In the genomic region with DNA sequence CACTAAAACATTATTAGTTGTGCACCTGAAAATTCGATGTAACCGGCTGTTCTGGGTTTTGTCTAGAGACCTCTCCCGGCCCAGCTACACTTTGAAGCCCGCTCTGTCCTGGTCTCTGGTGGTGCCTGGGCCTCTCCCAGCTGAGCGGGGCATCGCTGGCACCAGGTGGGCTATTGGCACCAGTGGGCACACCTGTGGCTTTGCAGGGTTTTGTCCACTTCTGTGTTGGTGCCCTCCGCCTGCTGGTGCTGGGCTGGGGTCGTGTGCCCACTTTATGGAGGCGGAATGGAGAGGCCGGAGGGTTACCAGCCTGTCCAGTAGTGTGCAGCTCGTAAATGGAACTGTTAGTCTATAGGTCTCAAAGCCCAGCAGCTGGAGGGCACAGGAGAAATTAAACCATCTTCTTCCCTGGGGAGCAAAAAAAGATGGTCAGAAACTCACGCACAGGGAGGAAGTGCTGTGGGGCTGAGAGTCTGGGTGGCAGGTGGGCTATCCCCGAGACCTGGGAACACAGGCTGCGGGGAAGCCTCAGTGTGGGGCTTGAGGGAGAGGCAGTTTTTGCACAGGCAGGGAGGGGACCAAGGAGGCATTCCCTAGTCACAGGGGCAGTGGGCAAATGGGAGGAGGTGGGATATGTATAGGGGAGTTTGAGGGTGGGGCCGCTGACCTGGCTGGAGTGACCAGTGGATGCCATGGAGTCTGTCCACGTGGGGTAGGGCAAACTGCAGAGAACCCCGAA, we compare ENCODE assay signal across 12 cellular contexts. TPM values are rescaled to one million over a fixed set of nuclear protein-coding genes. Genes with fewer than 3 reads are reported as not detected.
DNase-seq lines count a peak whose midpoint lies in the region; ATAC-seq, FAIRE-seq and TF ChIP-seq lines count a peak whose summit lies in the region.
"Had no signal": no experiment of that assay in that cellular context is flagged by ENCODE, and none has a peak within 500 bp of the region (broad histone marks: within the 10 kb centered on the region; RNA-seq: fewer than 3 reads in every experiment).

No MANE protein-coding gene starts in this region.

- peak overlapping the region; percentile 65 for H3K14ac ChIP-seq in trophoblast cell (ENCODE audit: low read length)

- H3K36me3 ChIP-seq in BLaER1 treated with 17β-estradiol and CSF1 and Interleukin-3, amounts not matched to agents 10 nM and 100 nM = no peaks in the 10 kb centered on the region
- H3K36me3 ChIP-seq in RWPE2 (ENCODE audit: low read depth) (peaks cover 12% of the 10 kb centered on the region), trophoblast cell (ENCODE audit: control insufficient read depth in 1 of 2, insufficient read depth in 2 of 2, low read length in 2 of 2) (peaks cover 9 to 13% of the 10 kb centered on the region in 2 experiments)

- H4K12ac ChIP-seq in trophoblast cell (ENCODE audit: low read depth, low read length) = no peak overlapping the region

- peaks cover 34% of the 10 kb centered on the region for H3K79me1 ChIP-seq in trophoblast cell (ENCODE audit: low read length)

- H3K4me3 Mint-ChIP-seq in stimulated activated memory B cell treated with anti-CD40 and anti-IgM and Interleukin-4, amounts not matched to agents 10 μg/mL and 1 μg/mL and 100 μg/mL, for 72 hours = no peak overlapping the region
- H3K4me3 Mint-ChIP-seq: activated naive CD8-positive, alpha-beta T cell treated with anti-CD3 and anti-CD28 coated beads for 36 hours; CD14-positive monocyte had no signal

- peaks cover 7% of the 10 kb centered on the region for H3K4me1 Mint-ChIP-seq in stimulated activated memory B cell treated with anti-CD40 and anti-IgM and Interleukin-4, amounts not matched to agents 10 μg/mL and 1 μg/mL and 100 μg/mL, for 72 hours
- H3K4me1 Mint-ChIP-seq: activated naive CD8-positive, alpha-beta T cell treated with anti-CD3 and anti-CD28 coated beads for 36 hours had no signal

- no peak overlapping the region for H3K23ac ChIP-seq in trophoblast cell (ENCODE audit: low read length)

- peak overlapping the region; percentile 84 for H4K91ac ChIP-seq in trophoblast cell (ENCODE audit: low read depth, low read length)

- peaks cover 36% of the 10 kb centered on the region for H3K27me3 Mint-ChIP-seq in stimulated activated memory B cell treated with anti-CD40 and anti-IgM and Interleukin-4, amounts not matched to agents 10 μg/mL and 1 μg/mL and 100 μg/mL, for 72 hours

- no peak overlapping the region for H3K4me3 ChIP-seq in BLaER1 treated with 17β-estradiol and CSF1 and Interleukin-3, amounts not matched to agents 10 nM and 100 nM
- H3K4me3 ChIP-seq in RWPE2 (ENCODE audit: severe bottlenecking) (no peak overlapping the region), fibroblast of the aortic adventitia (ENCODE audit: low read depth, low read length) (peak overlapping the region; percentile 44), trophoblast cell (ENCODE audit: low read depth, low read length) (no peak overlapping the region)

- H2AFZ ChIP-seq in trophoblast cell (ENCODE audit: insufficient read depth, low read length, poor library complexity) = peak overlapping the region; percentile 4

- peaks cover 25 to 48% (median 40%) of the 10 kb centered on the region in 10 experiments for H3K4me1 ChIP-seq in BLaER1 treated with 17β-estradiol and CSF1 and Interleukin-3, amounts not matched to agents 10 nM and 100 nM
- H3K4me1 ChIP-seq in RWPE2 (ENCODE audit: insufficient read depth, poor library complexity, severe bottlenecking) (peaks cover 55% of the 10 kb centered on the region), trophoblast cell (ENCODE audit: control insufficient read depth in 1 of 2, insufficient read depth in 2 of 2, low read length in 2 of 2) (peaks cover 58 to 65% of the 10 kb centered on the region in 2 experiments)

- H2BK120ac ChIP-seq in trophoblast cell (ENCODE audit: insufficient read depth, low read length, poor library complexity) = peak overlapping the region; percentile 85

- peak overlapping the region; percentile 66 for H2AK5ac ChIP-seq in trophoblast cell (ENCODE audit: low read length)

- FAIRE-seq in frontal cortex (lab: Jason Lieb, UNC) = no peak

- H3K4ac ChIP-seq in trophoblast cell (ENCODE audit: low read depth, low read length) = peak overlapping the region; percentile 71

- H3K79me2 ChIP-seq in trophoblast cell (ENCODE audit: control insufficient read depth, insufficient read depth, low read length, poor library complexity) = peaks cover 21% of the 10 kb centered on the region

- H3K9me3 Mint-ChIP-seq in stimulated activated memory B cell treated with anti-CD40 and anti-IgM and Interleukin-4, amounts not matched to agents 10 μg/mL and 1 μg/mL and 100 μg/mL, for 72 hours = no peaks in the 10 kb centered on the region

- peak overlapping the region; percentile 70 for H3K18ac ChIP-seq in trophoblast cell (ENCODE audit: low read length)

- H3K27ac Mint-ChIP-seq in stimulated activated memory B cell treated with anti-CD40 and anti-IgM and Interleukin-4, amounts not matched to agents 10 μg/mL and 1 μg/mL and 100 μg/mL, for 72 hours = no peak overlapping the region
- H3K27ac Mint-ChIP-seq: activated naive CD8-positive, alpha-beta T cell treated with anti-CD3 and anti-CD28 coated beads for 36 hours had no signal

- H3K9ac ChIP-seq in BLaER1 treated with 17β-estradiol and CSF1 and Interleukin-3, amounts not matched to agents 10 nM and 100 nM = no peak overlapping the region
- H3K9ac ChIP-seq in trophoblast cell (ENCODE audit: low read length) = no peak overlapping the region

- peak overlapping the region; percentile 75 for H2BK12ac ChIP-seq in trophoblast cell (ENCODE audit: low read length)

- no peaks in the 10 kb centered on the region for H3K27me3 ChIP-seq in BLaER1 treated with 17β-estradiol and CSF1 and Interleukin-3, amounts not matched to agents 10 nM and 100 nM
- H3K27me3 ChIP-seq in RWPE2 (ENCODE audit: insufficient read depth, poor library complexity, severe bottlenecking) = no peaks in the 10 kb centered on the region
- no peaks in the 10 kb centered on the region for H3K27me3 ChIP-seq in trophoblast cell (ENCODE audit: insufficient read depth, low read length)

- TF ChIP-seq CTCF in RWPE2 (IDR thresholded peaks at IDR 0.05; ENCODE audit: poor library complexity, severe bottlenecking) (no peak), fibroblast of the aortic adventitia (IDR thresholded peaks at IDR 0.05; ENCODE audit: insufficient read depth, low read length) (no peak)

- peak overlapping the region; percentile 52 for H4K8ac ChIP-seq in trophoblast cell (ENCODE audit: low read depth, low read length)

- H4K20me1 ChIP-seq in BLaER1 treated with 17β-estradiol and CSF1 and Interleukin-3, amounts not matched to agents 10 nM and 100 nM = peaks cover 0 to 2% (median 0%) of the 10 kb centered on the region in 11 experiments; a peak in 1 of 22 replicates

- no CpG with 5 or more reads among the region's 17 CpGs for WGBS in trophoblast cell (ENCODE audit: extremely low coverage, insufficient coverage, insufficient read length)

- peaks cover 6 to 9% (median 7%) of the 10 kb centered on the region in 11 experiments; a peak in 18 of 22 replicates for H3K9me3 ChIP-seq in BLaER1 treated with 17β-estradiol and CSF1 and Interleukin-3, amounts not matched to agents 10 nM and 100 nM (replicated peaks in 1 of 11)
- H3K9me3 ChIP-seq in RWPE2 (ENCODE audit: severe bottlenecking) (no peaks in the 10 kb centered on the region), trophoblast cell (ENCODE audit: insufficient read depth, low read depth, low read length) (no peaks in the 10 kb centered on the region)

- ATAC-seq in RWPE2 (ENCODE audit: low read depth) = no peak
- no peak for ATAC-seq in HG02884 (IDR thresholded peaks at IDR 0.05; ENCODE audit: unreplicated experiment)
- no peak for ATAC-seq in stimulated activated memory B cell treated with anti-CD40 and anti-IgM and Interleukin-4, amounts not matched to agents 10 μg/mL and 1 μg/mL and 100 μg/mL, for 72 hours
- ATAC-seq in GM21723 (IDR thresholded peaks at IDR 0.05; ENCODE audit: unreplicated experiment) = no peak

- H3K4me2 ChIP-seq in BLaER1 treated with 17β-estradiol and CSF1 and Interleukin-3, amounts not matched to agents 10 nM and 100 nM = peak overlapping the region in 9 of 11 experiments; percentile 69 to 92 (median 82); a peak in 18 of 22 replicates
- peak overlapping the region; percentile 54 for H3K4me2 ChIP-seq in trophoblast cell (ENCODE audit: low read length)

- H3K36me3 Mint-ChIP-seq in stimulated activated memory B cell treated with anti-CD40 and anti-IgM and Interleukin-4, amounts not matched to agents 10 μg/mL and 1 μg/mL and 100 μg/mL, for 72 hours = no peaks in the 10 kb centered on the region
- H3K36me3 Mint-ChIP-seq: activated naive CD8-positive, alpha-beta T cell treated with anti-CD3 and anti-CD28 coated beads for 36 hours had no signal

- no peak overlapping the region for H3K27ac ChIP-seq in BLaER1 treated with 17β-estradiol and CSF1 and Interleukin-3, amounts not matched to agents 10 nM and 100 nM
- H3K27ac ChIP-seq in RWPE2 (ENCODE audit: poor library complexity, severe bottlenecking) (peak overlapping the region; percentile 96), trophoblast cell (ENCODE audit: low read depth, low read length) (peak overlapping the region; percentile 97)

- H2BK5ac ChIP-seq in trophoblast cell (ENCODE audit: low read depth, low read length, poor library complexity) = peak overlapping the region; percentile 90

- DNase-seq in RWPE2 (ENCODE audit: low spot score) (no peak), fibroblast of the aortic adventitia (ENCODE audit: low read depth) (no peak), trophoblast cell (no peak), frontal cortex (ENCODE audit: low spot score in 2 of 2) (no peak)
- DNase-seq: activated naive CD8-positive, alpha-beta T cell treated with anti-CD3 and anti-CD28 coated beads for 36 hours; SIG-M5; stimulated activated naive CD4-positive, alpha-beta T cell treated with Interleukin-2 at 50 U/mL for 16 hours had no signal

RNA-seq across cellular contexts. Expression of a gene that starts 30.4 kb away (rescaled TPM):
- total RNA-seq in fibroblast of the aortic adventitia (ENCODE audit: low replicate concordance) = 32.2 and 49.7 TPM in 2 replicates
- polyA plus RNA-seq in trophoblast cell (2013) = 35.4 and 36.3 TPM in 2 replicates
- 6.5 TPM for total RNA-seq in frontal cortex

Comparison
In these comparisons a context has a peak if more than half of its experiments do, and no peak if none do; other contexts are left out.
1. H3K27ac ChIP-seq: peak in RWPE2 (single experiment) and trophoblast cell (single experiment); none in BLaER1 treated with 17β-estradiol and CSF1 and Interleukin-3, amounts not matched to agents 10 nM and 100 nM (0 of 11).